In genomic region chr3:62798000-62798399, GRCh38 we compare ENCODE assay signal across 29 cellular contexts.
"Had no signal": no experiment of that assay in that cellular context is flagged by ENCODE, and none has a peak within 500 bp of the region (broad histone marks: within the 10 kb centered on the region; RNA-seq: fewer than 3 reads in every experiment).

No MANE protein-coding gene starts in this region.

- DNase-seq: activated CD4-positive, alpha-beta T cell treated with anti-CD3 and anti-CD28 coated beads for 48 hours; activated CD4-positive, alpha-beta T cell treated with anti-CD3 and anti-CD28 coated beads, Interleukin-2, amount 50 U/mL, for 48 hours; activated CD8-positive, alpha-beta memory T cell treated with anti-CD3 and anti-CD28 coated beads for 24 hours; activated effector memory CD4-positive, alpha-beta T cell treated with anti-CD3 and anti-CD28 coated beads, Interleukin-2, amount 50 U/mL, for 16 hours; activated naive CD4-positive, alpha-beta T cell treated with anti-CD3 and anti-CD28 coated beads, Interleukin-2, amount 10 ng/mL, durations not matched to agents 7 days and 5 days; activated naive CD8-positive, alpha-beta T cell treated with anti-CD3 and anti-CD28 coated beads, Interleukin-2, amount 10 ng/mL, durations not matched to agents 7 days and 5 days; cerebellar nuclear complex; colonic mucosa; effector CD8-positive, alpha-beta T cell; gastrocnemius medialis; glutamatergic neuron; islet precursor cell; left ventricle myocardium superior; stimulated activated CD4-positive, alpha-beta T cell treated with anti-CD3 and anti-CD28 coated beads, Interleukin-4, amount 100 ng/mL, for 24 hours; stimulated activated naive CD8-positive, alpha-beta T cell treated with anti-CD3 and anti-CD28 coated beads, Interleukin-15, amount 100 ng/mL, for 72 hours; thyroid gland; upper lobe of left lung had no signal

- ATAC-seq: activated CD4-positive, CD25-positive, alpha-beta regulatory T cell treated with anti-CD3 and anti-CD28 coated beads, Interleukin-2, amount 50 U/mL, for 24 hours; gastrocnemius medialis; left ventricle myocardium superior; sciatic nerve; stimulated activated memory B cell treated with anti-CD40 and anti-IgM and Interleukin-4, amounts not matched to agents 10 μg/mL and 1 μg/mL and 100 μg/mL, for 72 hours; stimulated activated naive CD8-positive, alpha-beta T cell treated with anti-CD3 and anti-CD28 coated beads, Interleukin-15, amount 100 ng/mL, for 72 hours had no signal

- H3K27ac Mint-ChIP-seq: activated naive CD4-positive, alpha-beta T cell treated with anti-CD3 and anti-CD28 coated beads, Interleukin-2, amount 10 ng/mL, durations not matched to agents 7 days and 5 days; activated naive CD8-positive, alpha-beta T cell treated with anti-CD3 and anti-CD28 coated beads, Interleukin-2, amount 10 ng/mL, durations not matched to agents 7 days and 5 days; activated T-helper 1 cell treated with anti-CD3 and anti-CD28 coated beads, Interleukin-12 subunit alpha, Interleukin-12 subunit beta, Interleukin-2, Interleukin-4 antibody, amounts not matched to agents 30 ng/mL and 10 ng/mL and 1 ng/mL, durations not matched to agents 14 hours and 24 hours and 36 hours; brain; nephron; stimulated activated memory B cell treated with anti-CD40 and anti-IgM and Interleukin-4, amounts not matched to agents 10 μg/mL and 1 μg/mL and 100 μg/mL, for 72 hours; stimulated activated naive CD8-positive, alpha-beta T cell treated with anti-CD3 and anti-CD28 coated beads, Interleukin-15, amount 100 ng/mL, for 72 hours had no signal

- H3K4me3 ChIP-seq: ascending aorta, cardiac muscle cell, colonic mucosa, gastrocnemius medialis, hepatocyte, skin epidermis, thyroid gland, upper lobe of left lung, vagina had no signal

- H3K36me3 ChIP-seq: ascending aorta, cardiac muscle cell, colonic mucosa, gastrocnemius medialis, thyroid gland, upper lobe of left lung, vagina had no signal

- H3K4me3 Mint-ChIP-seq: activated naive CD4-positive, alpha-beta T cell treated with anti-CD3 and anti-CD28 coated beads, Interleukin-2, amount 10 ng/mL, durations not matched to agents 7 days and 5 days; activated naive CD8-positive, alpha-beta T cell treated with anti-CD3 and anti-CD28 coated beads, Interleukin-2, amount 10 ng/mL, durations not matched to agents 7 days and 5 days; activated T-helper 1 cell treated with anti-CD3 and anti-CD28 coated beads, Interleukin-12 subunit alpha, Interleukin-12 subunit beta, Interleukin-2, Interleukin-4 antibody, amounts not matched to agents 30 ng/mL and 10 ng/mL and 1 ng/mL, durations not matched to agents 14 hours and 24 hours and 36 hours; brain; nephron; stimulated activated memory B cell treated with anti-CD40 and anti-IgM and Interleukin-4, amounts not matched to agents 10 μg/mL and 1 μg/mL and 100 μg/mL, for 72 hours; stimulated activated naive CD8-positive, alpha-beta T cell treated with anti-CD3 and anti-CD28 coated beads, Interleukin-15, amount 100 ng/mL, for 72 hours had no signal

- H3K27me3 Mint-ChIP-seq: activated naive CD4-positive, alpha-beta T cell treated with anti-CD3 and anti-CD28 coated beads, Interleukin-2, amount 10 ng/mL, durations not matched to agents 7 days and 5 days; activated naive CD8-positive, alpha-beta T cell treated with anti-CD3 and anti-CD28 coated beads, Interleukin-2, amount 10 ng/mL, durations not matched to agents 7 days and 5 days; stimulated activated memory B cell treated with anti-CD40 and anti-IgM and Interleukin-4, amounts not matched to agents 10 μg/mL and 1 μg/mL and 100 μg/mL, for 72 hours; stimulated activated naive CD8-positive, alpha-beta T cell treated with anti-CD3 and anti-CD28 coated beads, Interleukin-15, amount 100 ng/mL, for 72 hours had no signal

- H3K36me3 Mint-ChIP-seq: activated naive CD4-positive, alpha-beta T cell treated with anti-CD3 and anti-CD28 coated beads, Interleukin-2, amount 10 ng/mL, durations not matched to agents 7 days and 5 days; activated naive CD8-positive, alpha-beta T cell treated with anti-CD3 and anti-CD28 coated beads, Interleukin-2, amount 10 ng/mL, durations not matched to agents 7 days and 5 days; brain; stimulated activated memory B cell treated with anti-CD40 and anti-IgM and Interleukin-4, amounts not matched to agents 10 μg/mL and 1 μg/mL and 100 μg/mL, for 72 hours had no signal

- H3K4me1 ChIP-seq: ascending aorta, colonic mucosa, gastrocnemius medialis, thyroid gland, upper lobe of left lung, vagina had no signal

- H3K27me3 ChIP-seq: ascending aorta, cardiac muscle cell, colonic mucosa, gastrocnemius medialis, hepatocyte, thyroid gland, upper lobe of left lung, vagina had no signal

- H3K27ac ChIP-seq: ascending aorta, cardiac muscle cell, colonic mucosa, gastrocnemius medialis, hepatocyte, skin epidermis, thyroid gland, upper lobe of left lung, vagina, VCaP had no signal

- H3K9me3 Mint-ChIP-seq: activated naive CD4-positive, alpha-beta T cell treated with anti-CD3 and anti-CD28 coated beads, Interleukin-2, amount 10 ng/mL, durations not matched to agents 7 days and 5 days; activated naive CD8-positive, alpha-beta T cell treated with anti-CD3 and anti-CD28 coated beads, Interleukin-2, amount 10 ng/mL, durations not matched to agents 7 days and 5 days; activated T-helper 1 cell treated with anti-CD3 and anti-CD28 coated beads, Interleukin-12 subunit alpha, Interleukin-12 subunit beta, Interleukin-2, Interleukin-4 antibody, amounts not matched to agents 30 ng/mL and 10 ng/mL and 1 ng/mL, durations not matched to agents 14 hours and 24 hours and 36 hours; brain; nephron; stimulated activated memory B cell treated with anti-CD40 and anti-IgM and Interleukin-4, amounts not matched to agents 10 μg/mL and 1 μg/mL and 100 μg/mL, for 72 hours had no signal

- H3K4me1 Mint-ChIP-seq: activated naive CD4-positive, alpha-beta T cell treated with anti-CD3 and anti-CD28 coated beads, Interleukin-2, amount 10 ng/mL, durations not matched to agents 7 days and 5 days; activated naive CD8-positive, alpha-beta T cell treated with anti-CD3 and anti-CD28 coated beads, Interleukin-2, amount 10 ng/mL, durations not matched to agents 7 days and 5 days; nephron; stimulated activated memory B cell treated with anti-CD40 and anti-IgM and Interleukin-4, amounts not matched to agents 10 μg/mL and 1 μg/mL and 100 μg/mL, for 72 hours; stimulated activated naive CD8-positive, alpha-beta T cell treated with anti-CD3 and anti-CD28 coated beads, Interleukin-15, amount 100 ng/mL, for 72 hours had no signal

- H3K9me3 ChIP-seq: ascending aorta, colonic mucosa, gastrocnemius medialis, thyroid gland, upper lobe of left lung, vagina had no signal
